ENCODE assay signal across 9 cellular contexts in the genomic region with DNA sequence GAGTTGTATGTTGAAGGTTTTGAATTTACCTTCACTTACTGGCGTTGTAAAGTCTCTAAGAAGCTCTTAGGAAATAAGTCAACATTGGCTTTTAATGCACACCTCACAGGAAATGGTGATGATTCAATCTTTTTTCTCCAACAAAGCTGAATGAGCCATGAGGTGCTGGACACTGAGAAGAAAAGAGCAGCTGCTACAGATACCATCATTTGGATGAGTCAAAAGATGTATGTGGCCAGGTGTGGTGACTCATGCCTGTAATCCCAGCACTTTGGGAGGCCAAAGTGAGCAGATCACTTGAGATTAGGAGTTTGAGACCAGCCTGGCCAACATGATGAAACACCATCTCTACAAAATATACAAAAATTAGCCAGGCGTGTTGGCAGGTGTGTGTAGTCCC. TPM values are rescaled to one million over a fixed set of nuclear protein-coding genes. Genes with fewer than 3 reads are reported as not detected.
DNase-seq lines count a peak whose midpoint lies in the region; ATAC-seq lines count a peak whose summit lies in the region.
"Had no signal": no experiment of that assay in that cellular context is flagged by ENCODE, and none has a peak within 500 bp of the region (broad histone marks: within the 10 kb centered on the region; RNA-seq: fewer than 3 reads in every experiment).

No MANE protein-coding gene starts in this region.

- H3K4me3 Mint-ChIP-seq in activated T-helper 17 cell treated with anti-CD3 and anti-CD28 coated beads, Interleukin-2, amount 50 U/mL, for 72 hours, result peak overlapping the region; percentile 80

- no peaks in the 10 kb centered on the region for H3K27me3 Mint-ChIP-seq in activated T-helper 17 cell treated with anti-CD3 and anti-CD28 coated beads, Interleukin-2, amount 50 U/mL, for 72 hours

- peak overlapping the region; percentile 100 for H3K27ac Mint-ChIP-seq in activated T-helper 17 cell treated with anti-CD3 and anti-CD28 coated beads, Interleukin-2, amount 50 U/mL, for 72 hours

- peak; percentile 54 for ATAC-seq in HG03378 (IDR thresholded peaks at IDR 0.05; ENCODE audit: unreplicated experiment)
- ATAC-seq in activated T-helper 17 cell treated with anti-CD3 and anti-CD28 coated beads, Interleukin-2, amount 50 U/mL, for 72 hours (replicated peaks), result peak; percentile 70
- ATAC-seq in HG03139 (IDR thresholded peaks at IDR 0.05; ENCODE audit: unreplicated experiment), result no peak

- peaks cover 3% of the 10 kb centered on the region for H3K9me3 Mint-ChIP-seq in activated T-helper 17 cell treated with anti-CD3 and anti-CD28 coated beads, Interleukin-2, amount 50 U/mL, for 72 hours

- peaks cover 38% of the 10 kb centered on the region for H3K4me1 Mint-ChIP-seq in activated T-helper 17 cell treated with anti-CD3 and anti-CD28 coated beads, Interleukin-2, amount 50 U/mL, for 72 hours

- peak; percentile 23 to 28 for DNase-seq in activated CD4-positive, alpha-beta T cell treated with anti-CD3 and anti-CD28 coated beads for 4 hours
- DNase-seq in activated CD4-positive, alpha-beta T cell treated with anti-CD3 and anti-CD28 coated beads for 1 hour, result no peak
- peak; percentile 53 for DNase-seq in stimulated activated CD4-positive, alpha-beta T cell treated with anti-CD3 and anti-CD28 coated beads, Interleukin-4, amount 100 ng/mL, for 24 hours
- DNase-seq in NOMO-1 treated with DMSO at 0.1 percent for 48 hours (lab: John Stamatoyannopoulos, UW; ENCODE audit: unreplicated experiment) (no peak), NCI-H524 (lab: John Stamatoyannopoulos, UW) (no peak)
- DNase-seq: lower lobe of right lung had no signal

- H3K36me3 Mint-ChIP-seq in activated T-helper 17 cell treated with anti-CD3 and anti-CD28 coated beads, Interleukin-2, amount 50 U/mL, for 72 hours (ENCODE audit: low read depth), result peaks cover 30% of the 10 kb centered on the region

RNA-seq across cellular contexts. Expression of gene IL23R, which starts 3.3 kb away (rescaled TPM):
- total RNA-seq in activated T-helper 17 cell treated with anti-CD3 and anti-CD28 coated beads, Interleukin-2, amount 50 U/mL, for 72 hours, result 10 to 100 TPM; 15.2 to 20.1 TPM

RNA-seq across cellular contexts. Expression of gene C1orf141, which starts 28.2 kb away (rescaled TPM):
- under 1 TPM; 0.71 to 0.82 TPM for total RNA-seq in activated T-helper 17 cell treated with anti-CD3 and anti-CD28 coated beads, Interleukin-2, amount 50 U/mL, for 72 hours

Comparison
In these comparisons a context has a peak if more than half of its experiments do, and no peak if none do; other contexts are left out.
1. DNase-seq: peak in activated CD4-positive, alpha-beta T cell treated with anti-CD3 and anti-CD28 coated beads for 4 hours (2 of 2) and stimulated activated CD4-positive, alpha-beta T cell treated with anti-CD3 and anti-CD28 coated beads, Interleukin-4, amount 100 ng/mL, for 24 hours (single experiment); none in activated CD4-positive, alpha-beta T cell treated with anti-CD3 and anti-CD28 coated beads for 1 hour (single experiment), NOMO-1 treated with DMSO at 0.1 percent for 48 hours (single experiment) and NCI-H524 (0 of 2).